11 cellular contexts compared by ENCODE assay signal in genomic region chr11:79973701-79974626, GRCh38.
A peak's percentile ranks its signal among the peaks of the same experiment; 100 is the strongest.
DNase-seq lines count a peak whose midpoint lies in the region; ATAC-seq, FAIRE-seq and TF ChIP-seq lines count a peak whose summit lies in the region.
"Had no signal": no experiment of that assay in that cellular context is flagged by ENCODE, and none has a peak within 500 bp of the region (broad histone marks: within the 10 kb centered on the region; RNA-seq: fewer than 3 reads in every experiment).

No MANE protein-coding gene starts in this region.

- H3K4me3 ChIP-seq in right atrium auricular region (peak overlapping the region in 1 of 2 donors; percentile 16), brain microvascular endothelial cell (ENCODE audit: low read depth, low read length) (no peak overlapping the region)

- no peaks in the 10 kb centered on the region for H3K27me3 ChIP-seq in right atrium auricular region
- no peaks in the 10 kb centered on the region for H3K27me3 ChIP-seq in brain microvascular endothelial cell (replicated peaks)

- DNase-seq in Right ventricle myocardium superior (no peak), right atrium auricular region (ENCODE audit: low spot score) (no peak), brain microvascular endothelial cell (peak; percentile 42), iPS-NIHi7 (ENCODE audit: extremely low spot score) (peak; percentile 65), urothelium cell line (ENCODE audit: low spot score) (peak; percentile 33)
- DNase-seq: Karpas-422; NCI-H748 treated with DMSO at 0.1 percent for 48 hours; stimulated activated CD4-positive, alpha-beta T cell treated with anti-CD3 and anti-CD28 coated beads, Interleukin-12 subunit alpha, Interleukin-12 subunit beta, amount 100 ng/mL, for 4 hours had no signal

- H3K27ac ChIP-seq in right atrium auricular region (no peak overlapping the region), brain microvascular endothelial cell (no peak overlapping the region)

- in situ Hi-C loops in brain microvascular endothelial cell (cut with HindIII; ENCODE audit: low pct_ligation_motif_present, low sequenced_read_pairs): no loop called here

- no peak for TF ChIP-seq CTCF in right atrium auricular region (IDR thresholded peaks at IDR 0.05)
- TF ChIP-seq CTCF in brain microvascular endothelial cell (IDR thresholded peaks at IDR 0.05; ENCODE audit: low read depth, low read length, missing control alignments): no peak

- H3K4me1 ChIP-seq in right atrium auricular region: no peaks in the 10 kb centered on the region

- H3K36me3 ChIP-seq in right atrium auricular region (no peaks in the 10 kb centered on the region), brain microvascular endothelial cell (replicated peaks) (no peaks in the 10 kb centered on the region)

- ATAC-seq in Right ventricle myocardium superior (ENCODE audit: poor library complexity) (peak; percentile 85), GM21526 (IDR thresholded peaks at IDR 0.05; ENCODE audit: low FRiP score, unreplicated experiment) (no peak), GM21786 (IDR thresholded peaks at IDR 0.05; ENCODE audit: unreplicated experiment) (no peak), GM21390 (IDR thresholded peaks at IDR 0.05; ENCODE audit: unreplicated experiment) (no peak)

- H3K9me3 ChIP-seq in right atrium auricular region: no peaks in the 10 kb centered on the region

- FAIRE-seq in urothelium cell line (lab: Jason Lieb, UNC): no peak

- intact Hi-C loops in Right ventricle myocardium superior (cut with DNase I): no loop called here

Comparison
In these comparisons a context has a peak if more than half of its experiments do, and no peak if none do; other contexts are left out.
1. DNase-seq: peak in brain microvascular endothelial cell (single experiment), iPS-NIHi7 (single experiment) and urothelium cell line (single experiment); none in Right ventricle myocardium superior (single experiment) and right atrium auricular region (single experiment).